Comparison of ENCODE assay signal across 32 cellular contexts in the genomic region with DNA sequence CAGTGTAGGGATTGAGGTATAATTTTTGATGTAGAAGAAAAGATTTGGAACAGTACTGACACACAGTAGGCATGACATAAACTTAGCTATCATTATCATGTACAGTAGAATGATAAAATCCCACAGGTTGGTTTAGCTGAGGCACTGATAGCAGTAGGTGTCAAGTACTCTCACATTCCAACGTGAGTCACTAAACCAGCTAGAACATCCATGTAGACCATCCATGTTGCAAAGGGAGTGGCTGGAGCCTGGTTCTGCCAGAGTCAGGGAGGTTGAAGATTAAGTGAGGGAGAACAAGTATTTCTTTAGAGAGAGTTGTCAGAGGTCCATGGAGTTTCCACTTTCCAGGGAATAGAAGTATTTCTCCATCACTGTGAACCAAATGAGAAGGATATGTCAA.
"Had no signal": no experiment of that assay in that cellular context is flagged by ENCODE, and none has a peak within 500 bp of the region (broad histone marks: within the 10 kb centered on the region; RNA-seq: fewer than 3 reads in every experiment).

No MANE protein-coding gene starts in this region.

- H3K36me3 ChIP-seq: adrenal gland, cardiac muscle cell, colonic mucosa, gastroesophageal sphincter, heart right ventricle, WERI-Rb-1 had no signal

- H3K27me3 ChIP-seq: adrenal gland, body of pancreas, cardiac muscle cell, colonic mucosa, gastroesophageal sphincter, heart right ventricle had no signal

- H3K9me3 ChIP-seq: adrenal gland, body of pancreas, colonic mucosa, gastroesophageal sphincter, heart right ventricle had no signal

- H3K27ac ChIP-seq: adrenal gland, body of pancreas, cardiac muscle cell, colonic mucosa, epithelial cell of prostate, gastroesophageal sphincter, heart right ventricle, WERI-Rb-1 had no signal

- FAIRE-seq: endometrium, endothelial cell of umbilical vein had no signal

- ATAC-seq: activated CD4-positive, CD25-positive, alpha-beta regulatory T cell treated with anti-CD3 and anti-CD28 coated beads, Interleukin-2, amount 50 U/mL, for 24 hours; activated CD8-positive, alpha-beta memory T cell treated with anti-CD3 and anti-CD28 coated beads, Interleukin-2, amount 10 ng/mL, durations not matched to agents 7 days and 5 days; activated CD8-positive, alpha-beta T cell treated with anti-CD3 and anti-CD28 coated beads, Interleukin-2, amount 10 ng/mL, durations not matched to agents 7 days and 5 days; activated naive CD8-positive, alpha-beta T cell treated with anti-CD3 and anti-CD28 coated beads, Interleukin-2, amount 50 U/mL, for 24 hours; body of pancreas; gastroesophageal sphincter; heart right ventricle; T-helper 17 cell had no signal

- H3K4me1 ChIP-seq: adrenal gland, body of pancreas, colonic mucosa, gastroesophageal sphincter, heart right ventricle had no signal

- H3K4me3 ChIP-seq: adrenal gland, body of pancreas, cardiac muscle cell, colonic mucosa, gastroesophageal sphincter, heart right ventricle had no signal

- DNase-seq: activated B cell treated with CpG ODN at 0.5 μM for 24 hours; activated CD4-positive, alpha-beta memory T cell treated with anti-CD3 and anti-CD28 coated beads for 36 hours; activated CD4-positive, alpha-beta T cell treated with anti-CD3 and anti-CD28 coated beads, Interleukin-2, amount 10 ng/mL, durations not matched to agents 24 days and 14 days; activated CD8-positive, alpha-beta memory T cell treated with anti-CD3 and anti-CD28 coated beads, Interleukin-2, amount 10 ng/mL, durations not matched to agents 7 days and 5 days; activated CD8-positive, alpha-beta memory T cell treated with anti-CD3 and anti-CD28 coated beads, Interleukin-2, amount 50 U/mL, for 4 hours; activated CD8-positive, alpha-beta T cell treated with anti-CD3 and anti-CD28 coated beads, Interleukin-2, amount 10 ng/mL, durations not matched to agents 7 days and 5 days; activated effector memory CD4-positive, alpha-beta T cell treated with anti-CD3 and anti-CD28 coated beads, Interleukin-2, amount 50 U/mL, for 16 hours; activated naive CD4-positive, alpha-beta T cell treated with anti-CD3 and anti-CD28 coated beads for 36 hours; activated naive CD8-positive, alpha-beta T cell treated with anti-CD3 and anti-CD28 coated beads for 36 hours; activated naive CD8-positive, alpha-beta T cell treated with anti-CD3 and anti-CD28 coated beads, Interleukin-2, amount 50 U/mL, for 24 hours; activated T-cell treated with anti-CD3 and anti-CD28 coated beads, Interleukin-2, amount 50 U/mL, for 1 hour; activated T-cell treated with anti-CD3 and anti-CD28 coated beads, Interleukin-2, amount 50 U/mL, for 48 hours; adrenal gland; amygdala; aorta; body of pancreas; central memory CD4-positive, alpha-beta T cell; cerebellar nuclear complex; colonic mucosa; effector CD8-positive, alpha-beta T cell; foreskin fibroblast; heart right ventricle; T-helper 1 cell; T-helper 17 cell; T1000; WERI-Rb-1 had no signal
